Comparison of ENCODE assay signal across 28 cellular contexts in genomic region chr17:50379733-50380132, GRCh38. TPM values are rescaled to one million over a fixed set of nuclear protein-coding genes. Genes with fewer than 3 reads are reported as not detected.
"Had no signal": no experiment of that assay in that cellular context is flagged by ENCODE, and none has a peak within 500 bp of the region (broad histone marks: within the 10 kb centered on the region; RNA-seq: fewer than 3 reads in every experiment).

No MANE protein-coding gene starts in this region.

- H3K4me3 Mint-ChIP-seq: activated CD4-positive, alpha-beta memory T cell treated with anti-CD3 and anti-CD28 coated beads for 36 hours; activated CD4-positive, alpha-beta T cell treated with anti-CD3 and anti-CD28 coated beads for 36 hours; activated CD4-positive, alpha-beta T cell treated with anti-CD3 and anti-CD28 coated beads, Interleukin-2, amount 10 ng/mL, durations not matched to agents 24 days and 14 days; activated naive CD8-positive, alpha-beta T cell; activated T-cell treated with anti-CD3 and anti-CD28 coated beads, Interleukin-2, amount 50 U/mL, for 4 hours; activated T-helper 17 cell treated with anti-CD3 and anti-CD28 coated beads, Interleukin-2, amount 50 U/mL, for 72 hours; brain; T-cell; T-helper 1 cell treated with Interleukin-12 subunit alpha and Interleukin-12 subunit beta and Interleukin-4 antibody, amounts not matched to agents 30 μg/mL and 1 μg/mL, for 36 hours; T-helper 2 cell treated with Interferon-gamma antibody and Interleukin-4, amounts not matched to agents 5 μg/mL and 100 μg/mL, for 36 hours had no signal

- H3K9me3 Mint-ChIP-seq: activated CD4-positive, alpha-beta memory T cell treated with anti-CD3 and anti-CD28 coated beads for 36 hours; activated CD4-positive, alpha-beta T cell treated with anti-CD3 and anti-CD28 coated beads, Interleukin-2, amount 10 ng/mL, durations not matched to agents 24 days and 14 days; activated T-cell treated with anti-CD3 and anti-CD28 coated beads, Interleukin-2, amount 50 U/mL, for 4 hours; activated T-helper 17 cell treated with anti-CD3 and anti-CD28 coated beads, Interleukin-2, amount 50 U/mL, for 72 hours; T-cell; T-helper 1 cell treated with Interleukin-12 subunit alpha and Interleukin-12 subunit beta and Interleukin-4 antibody, amounts not matched to agents 30 μg/mL and 1 μg/mL, for 36 hours; T-helper 2 cell treated with Interferon-gamma antibody and Interleukin-4, amounts not matched to agents 5 μg/mL and 100 μg/mL, for 36 hours had no signal

- ATAC-seq: activated CD4-positive, alpha-beta T cell treated with anti-CD3 and anti-CD28 coated beads for 36 hours; activated T-helper 17 cell treated with anti-CD3 and anti-CD28 coated beads, Interleukin-2, amount 50 U/mL, for 72 hours; esophagus mucosa had no signal

- H3K4me1 Mint-ChIP-seq: activated CD4-positive, alpha-beta T cell treated with anti-CD3 and anti-CD28 coated beads for 36 hours; activated T-helper 17 cell treated with anti-CD3 and anti-CD28 coated beads, Interleukin-2, amount 50 U/mL, for 72 hours; brain; T-cell had no signal

- H3K4me1 ChIP-seq: ascending aorta, breast epithelium, colonic mucosa had no signal

- H3K27me3 Mint-ChIP-seq: activated CD4-positive, alpha-beta memory T cell treated with anti-CD3 and anti-CD28 coated beads for 36 hours; activated CD4-positive, alpha-beta T cell treated with anti-CD3 and anti-CD28 coated beads for 36 hours; activated CD4-positive, alpha-beta T cell treated with anti-CD3 and anti-CD28 coated beads, Interleukin-2, amount 10 ng/mL, durations not matched to agents 24 days and 14 days; activated naive CD8-positive, alpha-beta T cell; activated T-helper 17 cell treated with anti-CD3 and anti-CD28 coated beads, Interleukin-2, amount 50 U/mL, for 72 hours; brain; T-cell had no signal

- H3K27ac ChIP-seq: ascending aorta, breast epithelium, cardiac muscle cell, colonic mucosa had no signal

- H3K27ac Mint-ChIP-seq: activated CD4-positive, alpha-beta memory T cell treated with anti-CD3 and anti-CD28 coated beads for 36 hours; activated CD4-positive, alpha-beta T cell treated with anti-CD3 and anti-CD28 coated beads for 36 hours; activated CD4-positive, alpha-beta T cell treated with anti-CD3 and anti-CD28 coated beads, Interleukin-2, amount 10 ng/mL, durations not matched to agents 24 days and 14 days; activated naive CD8-positive, alpha-beta T cell; activated T-helper 17 cell treated with anti-CD3 and anti-CD28 coated beads, Interleukin-2, amount 50 U/mL, for 72 hours; T-cell; T-helper 1 cell treated with Interleukin-12 subunit alpha and Interleukin-12 subunit beta and Interleukin-4 antibody, amounts not matched to agents 30 μg/mL and 1 μg/mL, for 36 hours; T-helper 2 cell treated with Interferon-gamma antibody and Interleukin-4, amounts not matched to agents 5 μg/mL and 100 μg/mL, for 36 hours had no signal

- H3K27me3 ChIP-seq: ascending aorta, breast epithelium, cardiac muscle cell, colonic mucosa had no signal

- H3K9me3 ChIP-seq: ascending aorta, breast epithelium, colonic mucosa had no signal

- DNase-seq: activated CD4-positive, alpha-beta memory T cell treated with anti-CD3 and anti-CD28 coated beads for 36 hours; activated CD4-positive, alpha-beta T cell treated with anti-CD3 and anti-CD28 coated beads for 36 hours; activated CD4-positive, alpha-beta T cell treated with anti-CD3 and anti-CD28 coated beads, Interleukin-2, amount 10 ng/mL, durations not matched to agents 24 days and 14 days; activated CD4-positive, CD25-positive, alpha-beta regulatory T cell; activated CD4-positive, CD25-positive, alpha-beta regulatory T cell treated with anti-CD3 and anti-CD28 coated beads, Interleukin-2, amount 50 U/mL, for 72 hours; activated CD8-positive, alpha-beta memory T cell treated with anti-CD3 and anti-CD28 coated beads for 24 hours; activated effector memory CD4-positive, alpha-beta T cell treated with Interleukin-2 at 50 U/mL for 16 hours; activated gamma-delta T cell treated with Interleukin-2 at 50 U/mL for 16 hours; activated naive CD4-positive, alpha-beta T cell treated with anti-CD3 and anti-CD28 coated beads, Interleukin-2, amount 50 U/mL, for 16 hours; activated naive CD4-positive, alpha-beta T cell treated with Interleukin-2 at 50 U/mL for 16 hours; activated T-cell treated with anti-CD3 and anti-CD28 coated beads, Interleukin-2, amount 50 U/mL, for 4 hours; central memory CD4-positive, alpha-beta T cell; cerebellar nuclear complex; colonic mucosa; effector CD8-positive, alpha-beta T cell; foreskin fibroblast; head of caudate nucleus; T-cell; T1000 had no signal

- H3K4me3 ChIP-seq: ascending aorta, breast epithelium, cardiac muscle cell, colonic mucosa had no signal

RNA-seq across cellular contexts. Expression of gene EME1, which starts 6.7 kb away (rescaled TPM):
- total RNA-seq: ascending aorta had no signal
